ENCODE assay signal across 8 cellular contexts in the genomic region with DNA sequence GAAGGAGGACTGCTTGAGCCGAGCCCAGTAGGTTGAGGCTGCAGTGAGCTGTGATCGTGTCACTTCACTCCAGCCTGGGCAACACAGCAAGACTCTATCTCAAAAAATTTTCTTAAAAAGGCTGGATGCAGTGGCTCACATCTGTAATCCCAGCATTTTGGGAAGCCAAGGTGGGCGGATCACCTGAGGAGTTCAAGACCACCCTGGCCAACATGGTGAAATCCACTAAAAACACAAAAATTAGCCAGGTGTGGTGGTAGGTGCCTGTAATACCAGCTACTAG.
"Had no signal": no experiment of that assay in that cellular context is flagged by ENCODE, and none has a peak within 500 bp of the region (broad histone marks: within the 10 kb centered on the region; RNA-seq: fewer than 3 reads in every experiment).

No MANE protein-coding gene starts in this region.

- ATAC-seq: HCT116 had no signal

- H3K9ac ChIP-seq: GM23248 had no signal

- H3K36me3 ChIP-seq: HAP-1 had no signal

- H3K4me1 ChIP-seq: HAP-1 had no signal

- H3K9me3 ChIP-seq: HAP-1 had no signal

- DNase-seq: GM23248, GOT3, H7, IMR-90, KBM-7 had no signal

- H3K4me3 ChIP-seq: GM23248, HAP-1 had no signal

- H3K27ac ChIP-seq: GM23248, HL-60 had no signal

- H2AFZ ChIP-seq: GM23248 had no signal
